In the genomic region with DNA sequence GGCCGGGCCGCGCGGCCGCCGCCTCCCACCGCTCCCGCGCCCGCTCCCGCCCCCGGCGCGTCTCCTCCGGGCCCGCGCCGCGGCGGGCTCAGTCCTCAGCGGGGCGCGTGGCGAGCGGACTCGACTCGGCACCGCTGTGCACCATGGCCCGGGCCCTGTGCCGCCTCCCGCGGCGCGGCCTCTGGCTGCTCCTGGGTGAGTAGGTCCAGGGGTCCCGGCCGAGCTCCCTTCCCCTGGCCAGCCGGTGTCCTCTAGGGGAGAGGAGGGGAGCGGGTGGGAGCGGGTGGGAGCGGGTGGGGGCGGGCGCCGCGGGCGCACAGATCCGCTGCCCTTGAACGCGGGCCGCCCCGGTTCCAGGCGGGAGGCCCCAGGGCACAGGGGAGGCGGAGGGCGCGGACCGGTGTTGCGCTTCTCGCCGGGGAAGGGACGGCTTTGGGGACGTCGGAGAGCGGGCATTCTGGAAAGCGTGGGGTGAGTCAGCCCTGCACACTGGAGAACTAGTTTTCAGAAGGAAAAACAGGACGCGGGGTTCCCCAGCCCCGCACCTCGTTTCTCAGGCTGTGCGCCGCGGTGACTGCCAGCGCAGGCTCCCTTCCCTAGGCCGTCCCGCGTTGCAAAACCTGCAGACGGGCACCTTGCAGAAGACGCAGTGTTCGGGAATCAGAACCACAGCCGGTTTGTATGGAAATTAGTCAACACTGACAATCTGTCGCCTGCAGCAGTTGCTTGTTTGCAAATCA, we compare ENCODE assay signal across 8 cellular contexts. TPM values are rescaled to one million over a fixed set of nuclear protein-coding genes. Genes with fewer than 3 reads are reported as not detected.
A peak's percentile ranks its signal among the peaks of the same experiment; 100 is the strongest.
DNase-seq lines count a peak whose midpoint lies in the region; ATAC-seq, FAIRE-seq and TF ChIP-seq lines count a peak whose summit lies in the region.

Gene RAMP1 (plus strand): TSS at position 91 of the 740 bp plus-strand sequence. CDS start 53 bp downstream, at position 144.

- peaks cover 28 to 38% (median 36%) of the 10 kb centered on the region in 3 donors for H3K4me1 ChIP-seq in pancreas

- H3K4me3 ChIP-seq in pancreas = peak within 1 kb of the TSS; percentile 58 to 73 (median 64)

- H3K27me3 ChIP-seq in pancreas = no peaks in the 10 kb centered on the region

- H3K9me3 ChIP-seq in pancreas = no peaks in the 10 kb centered on the region

- no peaks in the 10 kb centered on the region for H3K36me3 ChIP-seq in pancreas

- TF ChIP-seq POLR2A in erythroblast (IDR thresholded peaks at IDR 0.05; ENCODE audit: low read length) = no peak

- WGBS in pancreas, 2 donors = 1 to 2% methylated on average over 53 to 79 of the region's 79 CpGs

- no peak for TF ChIP-seq CTCF in pancreas (IDR thresholded peaks at IDR 0.05)

- DNase-seq in activated T-cell treated with anti-CD3 and anti-CD28 coated beads for 48 hours (ENCODE audit: low read depth) (peak; percentile 9), activated T-cell treated with anti-CD3 and anti-CD28 coated beads for 4 hours (no peak), Right ventricle myocardium superior (no peak), pancreas (peak in 5 of 6 donors; percentile 44 to 87 (median 66)), NCI-H1436 (lab: John Stamatoyannopoulos, UW) (no peak), erythroblast (lab: John Stamatoyannopoulos, UW) (no peak)
- DNase-seq in activated CD8-positive, alpha-beta memory T cell treated with anti-CD3 and anti-CD28 coated beads, Interleukin-2, amount 50 U/mL, for 48 hours = peak; percentile 58

- intact Hi-C loops in Right ventricle myocardium superior (cut with DNase I) (loop anchor here (5.0 to 10.0 kb wide), 2 partner anchors 285 to 403 kb away; no protein-coding TSS in a partner anchor), pancreas (cut with DNase I) (loop anchor here in 1 of 3 donors (5.0 kb wide), 1 partner anchor 398 kb away; no protein-coding TSS in a partner anchor)

- no peak for FAIRE-seq in pancreas (lab: Jason Lieb, UNC)

- peak; percentile 66 for ATAC-seq in Right ventricle myocardium superior (ENCODE audit: poor library complexity)
- ATAC-seq in pancreas = peak; percentile 20 to 51 (median 30)
- ATAC-seq in GM21515 (IDR thresholded peaks at IDR 0.05; ENCODE audit: unreplicated experiment) = no peak

- H3K27ac ChIP-seq in pancreas = peak within 1 kb of the TSS; percentile 89 to 94 (median 92)

RNA-seq across cellular contexts. Expression of gene RAMP1, which starts in this region (rescaled TPM):
- total RNA-seq in Right ventricle myocardium superior (138 TPM), pancreas (10 to 100 TPM; 53.3 to 65.3 (median 60.6) TPM)
- 10 to 100 TPM; 80.1 to 87.6 TPM for polyA plus RNA-seq in pancreas

Comparison
In these comparisons a context has a peak if more than half of its experiments do, and no peak if none do; other contexts are left out.
1. DNase-seq: peak in activated T-cell treated with anti-CD3 and anti-CD28 coated beads for 48 hours (single experiment), activated CD8-positive, alpha-beta memory T cell treated with anti-CD3 and anti-CD28 coated beads, Interleukin-2, amount 50 U/mL, for 48 hours (single experiment) and pancreas (5 of 6); none in activated T-cell treated with anti-CD3 and anti-CD28 coated beads for 4 hours (single experiment), Right ventricle myocardium superior (single experiment), NCI-H1436 (single experiment) and erythroblast (0 of 2).